In genomic region chr20:45484676-45485075, GRCh38 we compare ENCODE assay signal across 23 cellular contexts. TPM values are rescaled to one million over a fixed set of nuclear protein-coding genes. Genes with fewer than 3 reads are reported as not detected.
"Had no signal": no experiment of that assay in that cellular context is flagged by ENCODE, and none has a peak within 500 bp of the region (broad histone marks: within the 10 kb centered on the region; RNA-seq: fewer than 3 reads in every experiment).

No MANE protein-coding gene starts in this region.

- DNase-seq: activated CD4-positive, alpha-beta memory T cell treated with anti-CD3 and anti-CD28 coated beads, Interleukin-2, amount 10 ng/mL, durations not matched to agents 7 days and 5 days; activated CD4-positive, alpha-beta T cell treated with anti-CD3 and anti-CD28 coated beads for 36 hours; activated CD4-positive, alpha-beta T cell treated with anti-CD3 and anti-CD28 coated beads, Interleukin-2, amount 50 U/mL, for 1 hour; activated gamma-delta T cell; activated naive CD4-positive, alpha-beta T cell treated with anti-CD3 and anti-CD28 coated beads for 36 hours; activated T-cell treated with anti-CD3 and anti-CD28 coated beads for 4 hours; activated T-cell treated with anti-CD3 and anti-CD28 coated beads, Interleukin-2, amount 50 U/mL, for 48 hours; amygdala; Karpas-422; NCI-H1105; NCI-H1436; NCI-H187; NCI-H2081; NCI-H446; SIG-M5; T-helper 17 cell; T1000 had no signal

- FAIRE-seq: astrocyte, TTC549 had no signal

RNA-seq across cellular contexts. Expression of gene WFDC2, which starts 15.1 kb away (rescaled TPM):
- total RNA-seq: activated CD4-positive, alpha-beta memory T cell treated with anti-CD3 and anti-CD28 coated beads, Interleukin-2, amount 10 ng/mL, durations not matched to agents 7 days and 5 days; activated CD8-positive, alpha-beta memory T cell treated with anti-CD3 and anti-CD28 coated beads for 36 hours; RPMI7951 had no signal

RNA-seq across cellular contexts. Expression of gene SPINT3, which starts 30.7 kb away (rescaled TPM):
- total RNA-seq: activated CD4-positive, alpha-beta memory T cell treated with anti-CD3 and anti-CD28 coated beads, Interleukin-2, amount 10 ng/mL, durations not matched to agents 7 days and 5 days; activated CD4-positive, alpha-beta T cell treated with anti-CD3 and anti-CD28 coated beads for 36 hours; activated CD8-positive, alpha-beta memory T cell treated with anti-CD3 and anti-CD28 coated beads for 36 hours; activated naive CD4-positive, alpha-beta T cell treated with anti-CD3 and anti-CD28 coated beads for 36 hours; activated T-helper 17 cell treated with anti-CD3 and anti-CD28 coated beads, Interleukin-2, amount 50 U/mL, for 72 hours; astrocyte; OCI-LY7; RPMI7951; T-helper 17 cell had no signal

RNA-seq across cellular contexts. Expression of gene WFDC6, which starts 54.6 kb away (rescaled TPM):
- total RNA-seq: activated CD4-positive, alpha-beta memory T cell treated with anti-CD3 and anti-CD28 coated beads, Interleukin-2, amount 10 ng/mL, durations not matched to agents 7 days and 5 days; activated CD4-positive, alpha-beta T cell treated with anti-CD3 and anti-CD28 coated beads for 36 hours; activated CD8-positive, alpha-beta memory T cell treated with anti-CD3 and anti-CD28 coated beads for 36 hours; activated naive CD4-positive, alpha-beta T cell treated with anti-CD3 and anti-CD28 coated beads for 36 hours; activated T-helper 17 cell treated with anti-CD3 and anti-CD28 coated beads, Interleukin-2, amount 50 U/mL, for 72 hours; astrocyte; OCI-LY7; RPMI7951; T-helper 17 cell had no signal
